ENCODE assay signal across 14 cellular contexts in genomic region chr15:65904301-65904700, GRCh38.
"Had no signal": no experiment of that assay in that cellular context is flagged by ENCODE, and none has a peak within 500 bp of the region (broad histone marks: within the 10 kb centered on the region; RNA-seq: fewer than 3 reads in every experiment).

No MANE protein-coding gene starts in this region.

- H3K4me3 Mint-ChIP-seq: activated B cell treated with CpG ODN at 0.5 μM for 24 hours; activated CD4-positive, alpha-beta T cell treated with anti-CD3 and anti-CD28 coated beads, Interleukin-2, amount 10 ng/mL, durations not matched to agents 24 days and 14 days; nephron progenitor cell had no signal

- ATAC-seq: heart left ventricle, left lobe of liver had no signal

- H3K27me3 Mint-ChIP-seq: activated B cell treated with CpG ODN at 0.5 μM for 24 hours; activated CD4-positive, alpha-beta T cell treated with anti-CD3 and anti-CD28 coated beads, Interleukin-2, amount 10 ng/mL, durations not matched to agents 24 days and 14 days had no signal

- DNase-seq: activated B cell treated with CpG ODN at 0.5 μM for 24 hours; activated CD4-positive, alpha-beta T cell treated with anti-CD3 and anti-CD28 coated beads, Interleukin-2, amount 10 ng/mL, durations not matched to agents 24 days and 14 days; dorsolateral prefrontal cortex; esophagus squamous epithelium; heart left ventricle; islet precursor cell; nephron progenitor cell; stimulated activated CD4-positive, alpha-beta T cell treated with anti-CD3 and anti-CD28 coated beads, Interleukin-12 subunit alpha, Interleukin-12 subunit beta, amount 100 ng/mL, for 4 hours; stomach; T-helper 2 cell had no signal

- H3K27ac Mint-ChIP-seq: activated naive CD4-positive, alpha-beta T cell treated with anti-CD3 and anti-CD28 coated beads, Interleukin-2, amount 50 U/mL, for 72 hours; activated T-helper 2 cell treated with anti-CD3 and anti-CD28 coated beads, Interferon-gamma antibody, Interleukin-2, Interleukin-4, amounts not matched to agents 10 μg/mL and 5 μg/mL and 100 μg/mL, durations not matched to agents 14 hours and 24 hours and 36 hours had no signal

- H3K9me3 ChIP-seq: esophagus squamous epithelium, heart left ventricle, stomach, vagina had no signal

- H3K9me3 Mint-ChIP-seq: activated B cell treated with CpG ODN at 0.5 μM for 24 hours; activated CD4-positive, alpha-beta T cell treated with anti-CD3 and anti-CD28 coated beads, Interleukin-2, amount 10 ng/mL, durations not matched to agents 24 days and 14 days; activated naive CD4-positive, alpha-beta T cell treated with anti-CD3 and anti-CD28 coated beads, Interleukin-2, amount 50 U/mL, for 72 hours; activated T-helper 2 cell treated with anti-CD3 and anti-CD28 coated beads, Interferon-gamma antibody, Interleukin-2, Interleukin-4, amounts not matched to agents 10 μg/mL and 5 μg/mL and 100 μg/mL, durations not matched to agents 14 hours and 24 hours and 36 hours; nephron progenitor cell had no signal

- H3K4me3 ChIP-seq: dorsolateral prefrontal cortex, esophagus squamous epithelium, heart left ventricle, stomach, vagina had no signal

- H3K27ac ChIP-seq: dorsolateral prefrontal cortex, heart left ventricle, stomach, vagina had no signal

- H3K36me3 Mint-ChIP-seq: activated naive CD4-positive, alpha-beta T cell treated with anti-CD3 and anti-CD28 coated beads, Interleukin-2, amount 50 U/mL, for 72 hours had no signal

- H3K27me3 ChIP-seq: dorsolateral prefrontal cortex, esophagus squamous epithelium, heart left ventricle, stomach, vagina had no signal
